ENCODE assay signal across 12 cellular contexts in genomic region chr17:81389585-81389984, GRCh38. TPM values are rescaled to one million over a fixed set of nuclear protein-coding genes. Genes with fewer than 3 reads are reported as not detected.
DNase-seq lines count a peak whose midpoint lies in the region; ATAC-seq and TF ChIP-seq lines count a peak whose summit lies in the region.
"Had no signal": no experiment of that assay in that cellular context is flagged by ENCODE, and none has a peak within 500 bp of the region (broad histone marks: within the 10 kb centered on the region; RNA-seq: fewer than 3 reads in every experiment).

No MANE protein-coding gene starts in this region.

- TF ChIP-seq CTCF in HFFc6 (IDR thresholded peaks at IDR 0.05), result no peak
- TF ChIP-seq CTCF in lung (IDR thresholded peaks at IDR 0.05; ENCODE audit: control extremely low read depth, extremely low read depth), result no peak

- H3K27me3 ChIP-seq in lung (ENCODE audit: control insufficient read depth, insufficient read depth), result no peaks in the 10 kb centered on the region
- no peaks in the 10 kb centered on the region for H3K27me3 ChIP-seq in subcutaneous abdominal adipose tissue (ENCODE audit: control insufficient read depth in 5 of 5, insufficient read depth in 4 of 5, low read length in 5 of 5)

- POLR2A ChIA-PET in T-cell (lab: Charles Lee), result no interaction called here

- H3K4me3 Mint-ChIP-seq in HFFc6 (no peak overlapping the region), T-cell (no peak overlapping the region)
- H3K4me3 Mint-ChIP-seq: CD8-positive, alpha-beta memory T cell had no signal

- H3K27me3 Mint-ChIP-seq in HFFc6 (ENCODE audit: insufficient read depth) (peaks cover 9% of the 10 kb centered on the region), T-cell (peaks cover 39 to 73% of the 10 kb centered on the region in 2 donors)

- ATAC-seq in lung (ENCODE audit: insufficient read depth, low FRiP score), result no peak
- no peak for ATAC-seq in T-cell (replicated peaks in 1 of 4)
- ATAC-seq: activated naive CD4-positive, alpha-beta T cell treated with anti-CD3 and anti-CD28 coated beads, Interleukin-2, amount 50 U/mL, for 72 hours had no signal

- H3K4me1 Mint-ChIP-seq in HFFc6 (ENCODE audit: low read depth) (peaks cover 37% of the 10 kb centered on the region), T-cell (peaks cover 8 to 16% (median 11%) of the 10 kb centered on the region in 3 donors)

- H3K36me3 Mint-ChIP-seq in HFFc6 (ENCODE audit: low read depth), result no peaks in the 10 kb centered on the region
- H3K36me3 Mint-ChIP-seq in T-cell, result no peaks in the 10 kb centered on the region
- H3K36me3 Mint-ChIP-seq: activated naive CD4-positive, alpha-beta T cell treated with anti-CD3 and anti-CD28 coated beads, Interleukin-2, amount 50 U/mL, for 72 hours; CD8-positive, alpha-beta memory T cell had no signal

- 76 to 84% methylated on average over 10 of the region's 10 CpGs for WGBS in lung, 2 donors

- H3K27ac ChIP-seq in caudate nucleus (ENCODE audit: low read depth, low read length), result peak overlapping the region; percentile 97
- H3K27ac ChIP-seq in lung (ENCODE audit: low read depth in 1 of 2, low read length in 1 of 2), result peak overlapping the region; percentile 17 to 99
- H3K27ac ChIP-seq in subcutaneous abdominal adipose tissue (ENCODE audit: low read depth, low read length), result peak overlapping the region; percentile 87

- no peak overlapping the region for H3K4me3 ChIP-seq in lung
- H3K4me3 ChIP-seq in subcutaneous abdominal adipose tissue (ENCODE audit: low read depth in 1 of 5, low read length in 5 of 5), result no peak overlapping the region

- H3K36me3 ChIP-seq in lung (ENCODE audit: control insufficient read depth in 2 of 2, insufficient read depth in 2 of 2, low read length in 2 of 2), result peaks cover 0 to 4% of the 10 kb centered on the region in 2 donors
- peaks cover 0 to 2% (median 0%) of the 10 kb centered on the region in 5 donors for H3K36me3 ChIP-seq in subcutaneous abdominal adipose tissue (ENCODE audit: control insufficient read depth in 5 of 5, insufficient read depth in 5 of 5, low read length in 5 of 5)

- H3K4me1 ChIP-seq in lung (ENCODE audit: control insufficient read depth in 2 of 2, insufficient read depth in 2 of 2, low read length in 2 of 2), result peaks cover 0 to 13% of the 10 kb centered on the region in 2 donors
- peaks cover 13 to 70% (median 60%) of the 10 kb centered on the region in 5 donors for H3K4me1 ChIP-seq in subcutaneous abdominal adipose tissue (ENCODE audit: control insufficient read depth in 5 of 5, insufficient read depth in 5 of 5, low read length in 5 of 5)

- H3K27ac Mint-ChIP-seq in HFFc6, result 0 out of 2 replicates have a peak overlapping the region, but pooled peaks have one; percentile 33
- no peak overlapping the region for H3K27ac Mint-ChIP-seq in T-cell
- H3K27ac Mint-ChIP-seq: activated naive CD4-positive, alpha-beta T cell treated with anti-CD3 and anti-CD28 coated beads, Interleukin-2, amount 50 U/mL, for 72 hours; CD8-positive, alpha-beta memory T cell had no signal

- no peaks in the 10 kb centered on the region for H3K9me3 Mint-ChIP-seq in HFFc6
- H3K9me3 Mint-ChIP-seq in T-cell, result no peaks in the 10 kb centered on the region
- H3K9me3 Mint-ChIP-seq: activated naive CD4-positive, alpha-beta T cell treated with anti-CD3 and anti-CD28 coated beads, Interleukin-2, amount 50 U/mL, for 72 hours had no signal

- CTCF ChIA-PET in T-cell (lab: Charles Lee), result no interaction called here

- H3K9ac ChIP-seq in subcutaneous abdominal adipose tissue (ENCODE audit: low read length in 5 of 5), result peak overlapping the region in 2 of 5 donors; percentile 2 to 63

- DNase-seq in HFFc6 (no peak), caudate nucleus (lab: John Stamatoyannopoulos, UW) (no peak), lung (ENCODE audit: low spot score) (no peak), iPS-NIHi11 (ENCODE audit: low spot score) (no peak), T-cell (no peak), NAMALWA (ENCODE audit: low spot score) (no peak), NCI-H1436 (lab: John Stamatoyannopoulos, UW) (no peak)
- DNase-seq: CD8-positive, alpha-beta memory T cell; effector CD4-positive, alpha-beta T cell; NCI-H226 had no signal

- H3K9me3 ChIP-seq in lung (ENCODE audit: control insufficient read depth in 2 of 2, insufficient read depth in 1 of 2, low read length in 1 of 2) (no peaks in the 10 kb centered on the region), subcutaneous abdominal adipose tissue (ENCODE audit: control insufficient read depth in 5 of 5, low read length in 5 of 5) (no peaks in the 10 kb centered on the region)

RNA-seq across cellular contexts. Expression of gene BAHCC1, which starts 5.7 kb away (rescaled TPM):
- total RNA-seq in HFFc6 (2021; fragmentation: NEBNext Ultra II Directional; extraction: Animal tissue kit (Norgen Biotek cat#: 25700)), result 1 to 10 TPM; 7.3 to 9.7 (median 8.3) TPM
- total RNA-seq in lung (10 to 100 TPM; 24.4 to 24.9 TPM), T-cell (under 1 TPM; 0.23 to 0.82 (median 0.33) TPM)
- polyA plus RNA-seq in lung, result 10 to 100 TPM in 1 of 2 donors, 1 to 10 TPM in 1; 7.6 to 10.5 TPM
- total RNA-seq: CD8-positive, alpha-beta memory T cell had no signal
- polyA plus RNA-seq: CD8-positive, alpha-beta memory T cell had no signal

Comparison
In these comparisons a context has a peak if more than half of its experiments do, and no peak if none do; other contexts are left out.
1. RNA of gene BAHCC1, which starts 5.7 kb away (total RNA-seq): 24.4 to 24.9 TPM in lung and 7.3 to 9.7 TPM in HFFc6; 0.23 to 0.82 TPM in T-cell; every median in the first group is over 4 times any median in the second.
2. Peak in every context shown above with its lines, with median percentiles within 50 percentile points of each other: H3K27ac ChIP-seq.